Comparison of ENCODE assay signal across 15 cellular contexts in the genomic region with DNA sequence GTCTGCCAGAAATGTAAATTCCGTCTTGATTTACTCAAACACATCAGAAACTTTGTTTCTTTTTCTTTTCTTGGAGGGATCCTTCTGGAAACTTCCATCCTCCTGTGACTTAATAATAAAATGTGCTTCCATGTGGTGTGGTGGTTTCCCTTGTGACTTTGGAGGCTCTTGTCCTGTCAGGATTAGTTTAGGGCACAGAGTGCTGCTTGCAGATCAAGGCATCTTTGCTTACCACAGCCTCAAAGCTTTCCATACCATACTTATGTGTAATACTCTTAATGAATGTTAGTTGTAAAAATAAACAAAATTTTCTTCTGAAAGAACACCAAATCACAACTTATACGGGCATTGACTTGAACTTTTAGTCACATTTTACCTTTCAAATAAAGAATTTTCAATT. TPM values are rescaled to one million over a fixed set of nuclear protein-coding genes. Genes with fewer than 3 reads are reported as not detected.
"Had no signal": no experiment of that assay in that cellular context is flagged by ENCODE, and none has a peak within 500 bp of the region (broad histone marks: within the 10 kb centered on the region; RNA-seq: fewer than 3 reads in every experiment).

No MANE protein-coding gene starts in this region.

- DNase-seq: activated CD4-positive, alpha-beta memory T cell treated with anti-CD3 and anti-CD28 coated beads for 36 hours; activated CD8-positive, alpha-beta memory T cell treated with anti-CD3 and anti-CD28 coated beads, Interleukin-2, amount 10 ng/mL, durations not matched to agents 7 days and 5 days; activated effector memory CD4-positive, alpha-beta T cell treated with Interleukin-2 at 50 U/mL for 16 hours; activated naive CD4-positive, alpha-beta T cell treated with anti-CD3 and anti-CD28 coated beads, Interleukin-2, amount 50 U/mL, for 16 hours; activated T-cell treated with anti-CD3 and anti-CD28 coated beads, Interleukin-2, amount 50 U/mL, for 4 hours; adrenal gland; kidney glomerular epithelial cell; left ventricle myocardium superior; natural killer cell; retina; small intestine; T-helper 1 cell had no signal

- H3K27ac ChIP-seq: adrenal gland, neutrophil, suprapubic skin, VCaP had no signal

- H3K9me3 ChIP-seq: adrenal gland, neutrophil, suprapubic skin had no signal

- ATAC-seq: activated CD8-positive, alpha-beta memory T cell treated with anti-CD3 and anti-CD28 coated beads, Interleukin-2, amount 10 ng/mL, durations not matched to agents 7 days and 5 days; activated T-cell treated with anti-CD3 and anti-CD28 coated beads, Interleukin-2, amount 50 U/mL, for 4 hours; left ventricle myocardium superior; natural killer cell had no signal

- H3K4me3 ChIP-seq: adrenal gland, suprapubic skin had no signal

- H3K4me1 ChIP-seq: adrenal gland, suprapubic skin had no signal

- H3K36me3 ChIP-seq: adrenal gland, neutrophil, suprapubic skin had no signal

- H3K27me3 ChIP-seq: adrenal gland, neutrophil, suprapubic skin had no signal

RNA-seq across cellular contexts. Expression of gene GBA3, which starts 27.4 kb away (rescaled TPM):
- total RNA-seq: activated CD4-positive, alpha-beta memory T cell treated with anti-CD3 and anti-CD28 coated beads for 36 hours; activated CD8-positive, alpha-beta memory T cell treated with anti-CD3 and anti-CD28 coated beads, Interleukin-2, amount 10 ng/mL, durations not matched to agents 7 days and 5 days; activated T-cell treated with anti-CD3 and anti-CD28 coated beads, Interleukin-2, amount 50 U/mL, for 4 hours; left ventricle myocardium superior; natural killer cell had no signal
